ENCODE assay signal across 8 cellular contexts in genomic region chr17:62552851-62553659, GRCh38.
DNase-seq lines count a peak whose midpoint lies in the region; ATAC-seq, FAIRE-seq and TF ChIP-seq lines count a peak whose summit lies in the region.
"Not testable (repeated sequence)": the region's sequence is repeated elsewhere in the genome, so short reads cannot be mapped to it uniquely, and the experiment has no call there.

No MANE protein-coding gene starts in this region.

- ATAC-seq in GM18861 (IDR thresholded peaks at IDR 0.05; ENCODE audit: unreplicated experiment) (peak; percentile 84), HG03045 (IDR thresholded peaks at IDR 0.05; ENCODE audit: unreplicated experiment) (peak; percentile 74), SK-N-SH treated with all-trans-retinoic acid at 6 μM for 48 hours (peak; percentile 98), pancreas (peak; percentile 75 to 94 (median 91))

- FAIRE-seq in pancreas (lab: Jason Lieb, UNC): peak; percentile 90

- WGBS in pancreas, 2 donors: 6 to 8% methylated on average over 4 of the region's 4 CpGs

- not testable (repeated sequence) for H3K4me1 Mint-ChIP-seq in activated naive CD8-positive, alpha-beta T cell treated with anti-CD3 and anti-CD28 coated beads for 36 hours

- H3K9me3 Mint-ChIP-seq in activated naive CD8-positive, alpha-beta T cell treated with anti-CD3 and anti-CD28 coated beads for 36 hours: not testable (repeated sequence)

- H3K27ac Mint-ChIP-seq in activated naive CD8-positive, alpha-beta T cell treated with anti-CD3 and anti-CD28 coated beads for 36 hours: peak overlapping the region; percentile 85

- H3K27me3 Mint-ChIP-seq in activated naive CD8-positive, alpha-beta T cell treated with anti-CD3 and anti-CD28 coated beads for 36 hours: not testable (repeated sequence)

- not testable (repeated sequence) for H3K4me1 ChIP-seq in pancreas

- peak overlapping the region; percentile 70 for H3K4me3 Mint-ChIP-seq in activated naive CD8-positive, alpha-beta T cell treated with anti-CD3 and anti-CD28 coated beads for 36 hours

- not testable (repeated sequence) for H3K9me3 ChIP-seq in pancreas

- peak; percentile 35 for TF ChIP-seq CTCF in AG09309 (IDR thresholded peaks at IDR 0.05; ENCODE audit: control insufficient read depth, insufficient read depth, low read depth, low read length, missing control alignments)
- TF ChIP-seq CTCF in pancreas (IDR thresholded peaks at IDR 0.05): peak in 2 of 4 donors; percentile 29 to 50

- H3K4me3 ChIP-seq in AG09309 (ENCODE audit: control insufficient read depth, low read depth, low read length): not testable (repeated sequence)
- H3K4me3 ChIP-seq in pancreas: peak overlapping the region in 1 of 4 donors; percentile 2

- not testable (repeated sequence) for H3K36me3 ChIP-seq in pancreas

- not testable (repeated sequence) for DNase-seq in AG09309 (ENCODE audit: low read depth)
- peak; percentile 21 for DNase-seq in NCI-H1694 (lab: John Stamatoyannopoulos, UW)
- DNase-seq in activated naive CD8-positive, alpha-beta T cell treated with anti-CD3 and anti-CD28 coated beads for 36 hours: peak; percentile 13
- peak; percentile 41 for DNase-seq in globus pallidus (ENCODE audit: low spot score)
- DNase-seq in pancreas: peak in 1 of 6 donors; percentile 26

- H3K36me3 Mint-ChIP-seq in activated naive CD8-positive, alpha-beta T cell treated with anti-CD3 and anti-CD28 coated beads for 36 hours: not testable (repeated sequence)

- H3K27me3 ChIP-seq in pancreas: not testable (repeated sequence)

- intact Hi-C loops in pancreas (cut with DNase I): not testable (repeated sequence)

- not testable (repeated sequence) for H3K27ac ChIP-seq in pancreas
